ENCODE assay signal across 11 cellular contexts in genomic region chr10:123848564-123849457, GRCh38. TPM values are rescaled to one million over a fixed set of nuclear protein-coding genes. Genes with fewer than 3 reads are reported as not detected.
A peak's percentile ranks its signal among the peaks of the same experiment; 100 is the strongest.
DNase-seq lines count a peak whose midpoint lies in the region; ATAC-seq and TF ChIP-seq lines count a peak whose summit lies in the region.
"Had no signal": no experiment of that assay in that cellular context is flagged by ENCODE, and none has a peak within 500 bp of the region (broad histone marks: within the 10 kb centered on the region; RNA-seq: fewer than 3 reads in every experiment).

No MANE protein-coding gene starts in this region.

- H3K4me3 ChIP-seq in muscle layer of colon (ENCODE audit: low read depth in 1 of 2, low read length in 2 of 2) (no peak overlapping the region), prostate gland (no peak overlapping the region)

- H3K9ac ChIP-seq in muscle layer of colon (ENCODE audit: low read length) = no peak overlapping the region

- H3K9me3 Mint-ChIP-seq in activated CD8-positive, alpha-beta T cell treated with anti-CD3 and anti-CD28 coated beads for 36 hours = no peaks in the 10 kb centered on the region
- H3K9me3 Mint-ChIP-seq in activated naive CD8-positive, alpha-beta T cell treated with anti-CD3 and anti-CD28 coated beads, Interleukin-2, amount 50 U/mL, for 24 hours = no peaks in the 10 kb centered on the region

- H3K36me3 ChIP-seq in muscle layer of colon (ENCODE audit: insufficient read depth, low read length) (no peaks in the 10 kb centered on the region), prostate gland (no peaks in the 10 kb centered on the region)

- no peak for TF ChIP-seq POLR2A in prostate gland (IDR thresholded peaks at IDR 0.05)

- intact Hi-C loops in activated CD8-positive, alpha-beta T cell treated with anti-CD3 and anti-CD28 coated beads for 36 hours (cut with micrococcal nuclease) = no loop called here
- intact Hi-C loops in prostate gland (cut with DNase I) = no loop called here

- in situ Hi-C loops in KBM-7 (cut with MboI; ENCODE audit: low pct_unique_long_range_greater_than_20kb, low sequenced_read_pairs) = no loop called here

- H3K9me3 ChIP-seq in muscle layer of colon (ENCODE audit: low read length) = no peaks in the 10 kb centered on the region
- no peaks in the 10 kb centered on the region for H3K9me3 ChIP-seq in prostate gland

- peaks cover 3% of the 10 kb centered on the region for H3K27me3 Mint-ChIP-seq in activated CD8-positive, alpha-beta T cell treated with anti-CD3 and anti-CD28 coated beads for 36 hours
- H3K27me3 Mint-ChIP-seq in activated naive CD8-positive, alpha-beta T cell treated with anti-CD3 and anti-CD28 coated beads, Interleukin-2, amount 50 U/mL, for 24 hours = peaks cover 6% of the 10 kb centered on the region

- H3K4me3 Mint-ChIP-seq in activated CD8-positive, alpha-beta T cell treated with anti-CD3 and anti-CD28 coated beads for 36 hours = no peak overlapping the region
- no peak overlapping the region for H3K4me3 Mint-ChIP-seq in activated naive CD8-positive, alpha-beta T cell treated with anti-CD3 and anti-CD28 coated beads, Interleukin-2, amount 50 U/mL, for 24 hours

- POLR2A ChIA-PET in activated CD8-positive, alpha-beta T cell treated with anti-CD3 and anti-CD28 coated beads for 36 hours (lab: Charles Lee) = interaction anchor here (0.6 kb wide), 1 partner anchor 23 kb away, joined by 3 read pairs; no protein-coding TSS in a partner anchor

- no peak overlapping the region for H3K27ac Mint-ChIP-seq in activated CD8-positive, alpha-beta T cell treated with anti-CD3 and anti-CD28 coated beads for 36 hours
- no peak overlapping the region for H3K27ac Mint-ChIP-seq in activated naive CD8-positive, alpha-beta T cell treated with anti-CD3 and anti-CD28 coated beads, Interleukin-2, amount 50 U/mL, for 24 hours

- peaks cover 28% of the 10 kb centered on the region for H3K4me1 ChIP-seq in muscle layer of colon (ENCODE audit: insufficient read depth, low read length)
- no peaks in the 10 kb centered on the region for H3K4me1 ChIP-seq in prostate gland (replicated peaks)

- DNase-seq in KBM-7 = peak; percentile 9
- no peak for DNase-seq in activated CD8-positive, alpha-beta T cell treated with anti-CD3 and anti-CD28 coated beads for 36 hours
- no peak for DNase-seq in prostate gland (ENCODE audit: low spot score)
- DNase-seq in activated naive CD8-positive, alpha-beta T cell treated with anti-CD3 and anti-CD28 coated beads, Interleukin-2, amount 50 U/mL, for 24 hours = no peak
- no peak for DNase-seq in cerebellum (ENCODE audit: low spot score)
- DNase-seq: HCEC 1CT, SHP77 treated with DMSO at 0.1 percent for 48 hours had no signal

- CTCF ChIA-PET in activated CD8-positive, alpha-beta T cell treated with anti-CD3 and anti-CD28 coated beads for 36 hours (lab: Charles Lee) = no interaction called here

- no peaks in the 10 kb centered on the region for H3K4me1 Mint-ChIP-seq in activated CD8-positive, alpha-beta T cell treated with anti-CD3 and anti-CD28 coated beads for 36 hours (ENCODE audit: low read depth)
- H3K4me1 Mint-ChIP-seq in activated naive CD8-positive, alpha-beta T cell treated with anti-CD3 and anti-CD28 coated beads, Interleukin-2, amount 50 U/mL, for 24 hours = no peaks in the 10 kb centered on the region

- H3K36me3 Mint-ChIP-seq in activated CD8-positive, alpha-beta T cell treated with anti-CD3 and anti-CD28 coated beads for 36 hours (ENCODE audit: low read depth) = no peaks in the 10 kb centered on the region
- no peaks in the 10 kb centered on the region for H3K36me3 Mint-ChIP-seq in activated naive CD8-positive, alpha-beta T cell treated with anti-CD3 and anti-CD28 coated beads, Interleukin-2, amount 50 U/mL, for 24 hours (ENCODE audit: low read depth)

- H3K27me3 ChIP-seq in muscle layer of colon (ENCODE audit: control insufficient read depth in 1 of 2, insufficient read depth in 2 of 2, low read length in 2 of 2) (no peaks in the 10 kb centered on the region), prostate gland (replicated peaks; ENCODE audit: insufficient read depth) (no peaks in the 10 kb centered on the region)

- 35% methylated on average over 5 of the region's 5 CpGs for WGBS in prostate gland

- H3K27ac ChIP-seq in muscle layer of colon (ENCODE audit: low read depth, low read length) = peak overlapping the region; percentile 32
- H3K27ac ChIP-seq in prostate gland = no peak overlapping the region

- ATAC-seq in GM19043 (IDR thresholded peaks at IDR 0.05; ENCODE audit: low read depth, unreplicated experiment) (peak; percentile 71), HG02623 (IDR thresholded peaks at IDR 0.05; ENCODE audit: unreplicated experiment) (peak; percentile 70)
- no peak for ATAC-seq in activated CD8-positive, alpha-beta T cell treated with anti-CD3 and anti-CD28 coated beads for 36 hours
- no peak for ATAC-seq in activated naive CD8-positive, alpha-beta T cell treated with anti-CD3 and anti-CD28 coated beads, Interleukin-2, amount 50 U/mL, for 24 hours

- no peak for TF ChIP-seq CTCF in activated CD8-positive, alpha-beta T cell treated with anti-CD3 and anti-CD28 coated beads for 36 hours (IDR thresholded peaks at IDR 0.05)
- no peak for TF ChIP-seq CTCF in prostate gland (IDR thresholded peaks at IDR 0.05)

RNA-seq across cellular contexts. Expression of gene CPXM2, which starts 42.8 kb away (rescaled TPM):
- total RNA-seq in activated CD8-positive, alpha-beta T cell treated with anti-CD3 and anti-CD28 coated beads for 36 hours = not detected
- total RNA-seq in prostate gland = 10 to 100 TPM in 1 of 2 donors, 1 to 10 TPM in 1; 5.4 to 27.4 TPM
- 1.8 TPM for total RNA-seq in cerebellum
- total RNA-seq: MCF 10A had no signal

Comparison
In these comparisons a context has a peak if more than half of its experiments do, and no peak if none do; other contexts are left out.
1. ATAC-seq: peak in GM19043 (single experiment) and HG02623 (single experiment); none in activated CD8-positive, alpha-beta T cell treated with anti-CD3 and anti-CD28 coated beads for 36 hours (single experiment) and activated naive CD8-positive, alpha-beta T cell treated with anti-CD3 and anti-CD28 coated beads, Interleukin-2, amount 50 U/mL, for 24 hours (single experiment).